In genomic region chr14:76810953-76811400, GRCh38 we compare ENCODE assay signal across 8 cellular contexts. TPM values are rescaled to one million over a fixed set of nuclear protein-coding genes. Genes with fewer than 3 reads are reported as not detected.
DNase-seq lines count a peak whose midpoint lies in the region; ATAC-seq and TF ChIP-seq lines count a peak whose summit lies in the region.

No MANE protein-coding gene starts in this region.

- peak overlapping the region; percentile 51 for H3K27ac Mint-ChIP-seq in activated CD8-positive, alpha-beta memory T cell treated with anti-CD3 and anti-CD28 coated beads, Interleukin-2, amount 10 ng/mL, durations not matched to agents 7 days and 5 days
- H3K27ac Mint-ChIP-seq in activated CD4-positive, alpha-beta memory T cell treated with anti-CD3 and anti-CD28 coated beads for 36 hours, result peak overlapping the region; percentile 13

- peaks cover 20% of the 10 kb centered on the region for H3K4me1 Mint-ChIP-seq in activated CD8-positive, alpha-beta memory T cell treated with anti-CD3 and anti-CD28 coated beads, Interleukin-2, amount 10 ng/mL, durations not matched to agents 7 days and 5 days
- peaks cover 19% of the 10 kb centered on the region for H3K4me1 Mint-ChIP-seq in activated CD4-positive, alpha-beta memory T cell treated with anti-CD3 and anti-CD28 coated beads for 36 hours (ENCODE audit: low read depth)

- intact Hi-C loops in activated CD4-positive, alpha-beta memory T cell treated with anti-CD3 and anti-CD28 coated beads for 36 hours (cut with micrococcal nuclease), result loop anchor here (1.0 to 5.0 kb wide), 4 partner anchors 42 to 646 kb away; partner anchors contain the start of genes AHSA1 and VIPAS39

- H3K27me3 Mint-ChIP-seq in activated CD8-positive, alpha-beta memory T cell treated with anti-CD3 and anti-CD28 coated beads, Interleukin-2, amount 10 ng/mL, durations not matched to agents 7 days and 5 days, result no peaks in the 10 kb centered on the region
- no peaks in the 10 kb centered on the region for H3K27me3 Mint-ChIP-seq in activated CD4-positive, alpha-beta memory T cell treated with anti-CD3 and anti-CD28 coated beads for 36 hours

- H3K4me3 ChIP-seq in fibroblast of villous mesenchyme (ENCODE audit: low read depth, low read length), result peak overlapping the region; percentile 84

- TF ChIP-seq CTCF in fibroblast of villous mesenchyme (IDR thresholded peaks at IDR 0.05; ENCODE audit: insufficient read depth, low read depth, low read length), result peak; percentile 59

- peak; percentile 45 for DNase-seq in activated CD8-positive, alpha-beta memory T cell treated with anti-CD3 and anti-CD28 coated beads, Interleukin-2, amount 10 ng/mL, durations not matched to agents 7 days and 5 days
- DNase-seq in activated CD8-positive, alpha-beta memory T cell treated with anti-CD3 and anti-CD28 coated beads, Interleukin-2, amount 50 U/mL, for 48 hours, result no peak
- DNase-seq in KG1 (lab: John Stamatoyannopoulos, UW), result peak; percentile 55
- peak; percentile 29 for DNase-seq in activated CD4-positive, alpha-beta memory T cell treated with anti-CD3 and anti-CD28 coated beads for 36 hours
- peak; percentile 48 for DNase-seq in fibroblast of villous mesenchyme (ENCODE audit: low read depth)
- peak; percentile 41 for DNase-seq in occipital lobe (lab: John Stamatoyannopoulos, UW)
- no peak for DNase-seq in HK-2 (ENCODE audit: unreplicated experiment)

- no peaks in the 10 kb centered on the region for H3K36me3 Mint-ChIP-seq in activated CD8-positive, alpha-beta memory T cell treated with anti-CD3 and anti-CD28 coated beads, Interleukin-2, amount 10 ng/mL, durations not matched to agents 7 days and 5 days
- H3K36me3 Mint-ChIP-seq in activated CD4-positive, alpha-beta memory T cell treated with anti-CD3 and anti-CD28 coated beads for 36 hours, result peaks cover 17% of the 10 kb centered on the region

- POLR2A ChIA-PET in activated CD4-positive, alpha-beta memory T cell treated with anti-CD3 and anti-CD28 coated beads for 36 hours (lab: Charles Lee), result interaction anchor here (0.5 to 1.1 kb wide), 3 partner anchors 42 to 608 kb away, joined by 3 read pairs; no protein-coding TSS in a partner anchor

- H3K4me3 Mint-ChIP-seq in activated CD8-positive, alpha-beta memory T cell treated with anti-CD3 and anti-CD28 coated beads, Interleukin-2, amount 10 ng/mL, durations not matched to agents 7 days and 5 days, result peak overlapping the region; percentile 67
- H3K4me3 Mint-ChIP-seq in activated CD4-positive, alpha-beta memory T cell treated with anti-CD3 and anti-CD28 coated beads for 36 hours, result peak overlapping the region; percentile 92

- no peaks in the 10 kb centered on the region for H3K9me3 Mint-ChIP-seq in activated CD8-positive, alpha-beta memory T cell treated with anti-CD3 and anti-CD28 coated beads, Interleukin-2, amount 10 ng/mL, durations not matched to agents 7 days and 5 days (ENCODE audit: low read depth)
- H3K9me3 Mint-ChIP-seq in activated CD4-positive, alpha-beta memory T cell treated with anti-CD3 and anti-CD28 coated beads for 36 hours, result no peaks in the 10 kb centered on the region

- no peak for ATAC-seq in activated CD8-positive, alpha-beta memory T cell treated with anti-CD3 and anti-CD28 coated beads, Interleukin-2, amount 10 ng/mL, durations not matched to agents 7 days and 5 days
- no peak for ATAC-seq in GM18858 (IDR thresholded peaks at IDR 0.05; ENCODE audit: unreplicated experiment)

- CTCF ChIA-PET in activated CD8-positive, alpha-beta memory T cell treated with anti-CD3 and anti-CD28 coated beads, Interleukin-2, amount 10 ng/mL, durations not matched to agents 7 days and 5 days (lab: Charles Lee), result interaction anchor here (0.9 to 5.4 kb wide), 10 partner anchors 10 to 105 kb away, joined by 4 to 43 read pairs (median 5); no protein-coding TSS in a partner anchor
- CTCF ChIA-PET in activated CD4-positive, alpha-beta memory T cell treated with anti-CD3 and anti-CD28 coated beads for 36 hours (lab: Charles Lee), result interaction anchor here (0.7 to 4.7 kb wide), 7 partner anchors 9 to 107 kb away, joined by 4 to 70 read pairs (median 5); partner anchors contain the start of gene VASH1

RNA-seq across cellular contexts. Expression of gene ANGEL1, which starts 1.7 kb away (rescaled TPM):
- total RNA-seq in activated CD8-positive, alpha-beta memory T cell treated with anti-CD3 and anti-CD28 coated beads, Interleukin-2, amount 10 ng/mL, durations not matched to agents 7 days and 5 days, result 10 to 100 TPM; 12.9 to 14.6 TPM
- total RNA-seq in activated CD4-positive, alpha-beta memory T cell treated with anti-CD3 and anti-CD28 coated beads for 36 hours, result 10 to 100 TPM; 14.6 to 15.9 TPM
- total RNA-seq in fibroblast of villous mesenchyme, result 6.8 and 10.4 TPM in 2 replicates
- total RNA-seq in occipital lobe, result 10.3 TPM

RNA-seq across cellular contexts. Expression of gene LRRC74A, which starts 15.2 kb away (rescaled TPM):
- total RNA-seq in activated CD8-positive, alpha-beta memory T cell treated with anti-CD3 and anti-CD28 coated beads, Interleukin-2, amount 10 ng/mL, durations not matched to agents 7 days and 5 days, result not detected
- total RNA-seq in activated CD4-positive, alpha-beta memory T cell treated with anti-CD3 and anti-CD28 coated beads for 36 hours, result not detected
- total RNA-seq in fibroblast of villous mesenchyme, result not detected in 2 replicates
- not detected for total RNA-seq in occipital lobe

RNA-seq across cellular contexts. Expression of gene VASH1, which starts 49.7 kb away (rescaled TPM):
- 1 to 10 TPM; 3.3 to 8.1 TPM for total RNA-seq in activated CD8-positive, alpha-beta memory T cell treated with anti-CD3 and anti-CD28 coated beads, Interleukin-2, amount 10 ng/mL, durations not matched to agents 7 days and 5 days
- 1 to 10 TPM; 6.1 TPM for total RNA-seq in activated CD4-positive, alpha-beta memory T cell treated with anti-CD3 and anti-CD28 coated beads for 36 hours
- total RNA-seq in fibroblast of villous mesenchyme (3.9 and 5.8 TPM in 2 replicates), occipital lobe (90.8 TPM)

Comparison
In these comparisons a context has a peak if more than half of its experiments do, and no peak if none do; other contexts are left out.
1. DNase-seq: peak in activated CD8-positive, alpha-beta memory T cell treated with anti-CD3 and anti-CD28 coated beads, Interleukin-2, amount 10 ng/mL, durations not matched to agents 7 days and 5 days (single experiment), KG1 (single experiment), activated CD4-positive, alpha-beta memory T cell treated with anti-CD3 and anti-CD28 coated beads for 36 hours (single experiment), fibroblast of villous mesenchyme (single experiment) and occipital lobe (single experiment); none in activated CD8-positive, alpha-beta memory T cell treated with anti-CD3 and anti-CD28 coated beads, Interleukin-2, amount 50 U/mL, for 48 hours (single experiment) and HK-2 (single experiment).
2. RNA of gene VASH1, which starts 49.7 kb away (total RNA-seq): 90.8 TPM in occipital lobe (single experiment); 3.3 to 8.1 TPM in activated CD8-positive, alpha-beta memory T cell treated with anti-CD3 and anti-CD28 coated beads, Interleukin-2, amount 10 ng/mL, durations not matched to agents 7 days and 5 days, 6.1 TPM in activated CD4-positive, alpha-beta memory T cell treated with anti-CD3 and anti-CD28 coated beads for 36 hours and 3.9 to 5.8 TPM in fibroblast of villous mesenchyme; every median in the first group is over 10 times any median in the second.